ENCODE assay signal across 11 cellular contexts in the genomic region with DNA sequence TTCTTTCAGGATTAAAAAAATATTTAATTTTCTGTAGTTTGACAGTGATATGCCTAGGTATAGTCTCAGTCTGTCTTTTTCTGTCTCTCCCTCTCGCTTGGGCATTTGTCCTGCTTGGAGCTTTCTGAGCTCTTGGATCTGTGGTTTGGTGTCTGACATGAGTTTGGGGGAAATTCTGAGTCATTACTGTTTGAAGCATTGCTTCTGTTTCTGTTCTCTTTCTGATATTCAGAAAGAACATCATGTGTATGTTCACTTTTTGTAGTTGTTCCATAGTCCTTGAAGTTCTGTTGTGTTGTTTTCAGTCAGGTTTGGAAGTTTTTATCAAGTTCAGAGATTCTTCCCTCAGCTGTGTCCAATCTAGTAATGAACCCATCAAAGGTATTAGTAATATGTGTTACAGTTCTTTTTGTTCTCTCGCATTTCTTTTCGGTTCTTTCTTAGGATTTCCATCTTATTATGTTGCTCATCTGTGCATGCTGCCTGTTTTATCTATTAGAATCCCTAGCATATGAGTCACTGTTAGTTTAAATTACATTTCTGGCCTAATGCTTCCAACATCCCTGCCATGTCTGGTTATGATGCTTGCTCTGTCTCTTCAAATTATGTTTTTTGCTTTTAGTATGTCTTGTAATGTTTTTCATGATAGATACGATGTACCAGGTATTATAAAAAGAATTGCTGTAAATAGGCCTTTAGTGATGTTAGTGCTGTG. TPM values are rescaled to one million over a fixed set of nuclear protein-coding genes. Genes with fewer than 3 reads are reported as not detected.
DNase-seq lines count a peak whose midpoint lies in the region; ATAC-seq and TF ChIP-seq lines count a peak whose summit lies in the region.
"Had no signal": no experiment of that assay in that cellular context is flagged by ENCODE, and none has a peak within 500 bp of the region (broad histone marks: within the 10 kb centered on the region; RNA-seq: fewer than 3 reads in every experiment).

No MANE protein-coding gene starts in this region.

- POLR2A ChIA-PET in SK-N-SH (lab: Yijun Ruan, JAX) = no interaction called here

- CTCF ChIA-PET in SK-N-SH (lab: Yijun Ruan, JAX) = no interaction called here

- TF ChIP-seq EP300 in SK-N-SH (IDR thresholded peaks at IDR 0.05; ENCODE audit: borderline replicate concordance in 1 of 2, low read depth in 1 of 2, low read length in 1 of 2) (no peak), stomach (IDR thresholded peaks at IDR 0.05) (no peak)

- peaks cover 24% of the 10 kb centered on the region; the same call in 1 of the 2 replicates for H3K9me3 ChIP-seq in SK-N-SH
- H3K9me3 ChIP-seq in lower lobe of right lung = peaks cover 7% of the 10 kb centered on the region
- peaks cover 3 to 16% (median 8%) of the 10 kb centered on the region in 4 donors for H3K9me3 ChIP-seq in stomach

- no peak overlapping the region for H2AFZ ChIP-seq in SK-N-SH (ENCODE audit: low read depth)

- H3F3A ChIP-seq in SK-N-SH (replicated peaks; ENCODE audit: insufficient read depth) = peaks cover 13% of the 10 kb centered on the region

- no peaks in the 10 kb centered on the region for H3K9me2 ChIP-seq in SK-N-SH

- WGBS in SK-N-SH (ENCODE audit: low lambda C conversion rate) = 66% methylated on average over 4 of the region's 4 CpGs
- 86 to 100% (median 94%) methylated on average over 4 of the region's 4 CpGs for WGBS in stomach, 5 donors

- intact Hi-C loops in lower lobe of right lung (cut with DNase I) (no loop called here), stomach (cut with DNase I; ENCODE audit: low total_unique reads) (no loop called here)

- TF ChIP-seq CTCF in SK-N-SH (IDR thresholded peaks at IDR 0.05) (no peak), lower lobe of right lung (IDR thresholded peaks at IDR 0.05) (no peak), stomach (IDR thresholded peaks at IDR 0.05) (no peak)

- no peak overlapping the region for H3K4me2 ChIP-seq in SK-N-SH

- H3K36me3 ChIP-seq in SK-N-SH (replicated peaks in 1 of 2; ENCODE audit: control insufficient read depth in 1 of 2, insufficient read depth in 2 of 2, low read length in 1 of 2) = peaks cover 15 to 79% of the 10 kb centered on the region in 2 experiments
- H3K36me3 ChIP-seq in lower lobe of right lung = peaks cover 26% of the 10 kb centered on the region
- H3K36me3 ChIP-seq in stomach = peaks cover 0 to 74% (median 53%) of the 10 kb centered on the region in 4 donors

- TF ChIP-seq POLR2A in stomach (IDR thresholded peaks at IDR 0.05) = no peak

- DNase-seq in NOMO-1 treated with DMSO at 0.1 percent for 48 hours (lab: John Stamatoyannopoulos, UW; ENCODE audit: unreplicated experiment) = peak; percentile 30
- no peak for DNase-seq in NOMO-1 treated with dmso at 0.1 percent for 144 hours (lab: John Stamatoyannopoulos, UW; ENCODE audit: unreplicated experiment)
- no peak for DNase-seq in SK-N-SH
- peak; percentile 27 for DNase-seq in lung microvascular endothelial cell (ENCODE audit: low read depth in 2 of 2)
- no peak for DNase-seq in NCI-H748 (lab: John Stamatoyannopoulos, UW; ENCODE audit: unreplicated experiment)
- no peak for DNase-seq in lower lobe of right lung
- DNase-seq in stomach = no peak
- DNase-seq: activated naive CD4-positive, alpha-beta T cell treated with Interleukin-2 at 50 U/mL for 16 hours; NCI-H1417 treated with DMSO at 0.1 percent for 48 hours had no signal

- no peak for TF ChIP-seq RAD21 in SK-N-SH (IDR thresholded peaks at IDR 0.05; ENCODE audit: low read length)

- ATAC-seq in HG02759 (IDR thresholded peaks at IDR 0.05; ENCODE audit: unreplicated experiment) (peak; percentile 55), lower lobe of right lung (no peak)

- no peaks in the 10 kb centered on the region for H4K20me1 ChIP-seq in SK-N-SH (ENCODE audit: insufficient read depth)

- H3K27me3 ChIP-seq in SK-N-SH (ENCODE audit: insufficient read depth) (no peaks in the 10 kb centered on the region), lower lobe of right lung (ENCODE audit: low read depth) (no peaks in the 10 kb centered on the region), stomach (no peaks in the 10 kb centered on the region)

- H3K4me1 ChIP-seq in SK-N-SH (ENCODE audit: control insufficient read depth in 1 of 2, insufficient read depth in 2 of 2, low read depth in 1 of 2, low read length in 1 of 2) = peaks cover 0 to under 1% of the 10 kb centered on the region in 2 experiments; a peak in 1 of 4 replicates
- no peaks in the 10 kb centered on the region for H3K4me1 ChIP-seq in lower lobe of right lung
- H3K4me1 ChIP-seq in stomach = no peaks in the 10 kb centered on the region

- no peak overlapping the region for H3K4me3 ChIP-seq in SK-N-SH (ENCODE audit: low read depth in 2 of 2, low read length in 1 of 2)
- no peak overlapping the region for H3K4me3 ChIP-seq in lower lobe of right lung
- no peak overlapping the region for H3K4me3 ChIP-seq in stomach

- H3K79me2 ChIP-seq in SK-N-SH (ENCODE audit: insufficient read depth) = peaks cover 21% of the 10 kb centered on the region

- H3K9ac ChIP-seq in SK-N-SH = no peak overlapping the region

- H3K27ac ChIP-seq in SK-N-SH (ENCODE audit: low read depth in 2 of 2, low read length in 1 of 2) = peak overlapping the region in 1 of 2 experiments; percentile 43; a peak in 2 of 4 replicates
- H3K27ac ChIP-seq in lower lobe of right lung = no peak overlapping the region
- no peak overlapping the region for H3K27ac ChIP-seq in stomach
- H3K27ac ChIP-seq: 22Rv1 had no signal

TF ChIP-seq in SK-N-SH, 30 proteins besides CTCF, POLR2A, EP300 and RAD21 (continues in another document):
- TF ChIP-seq TCF12 (IDR thresholded peaks at IDR 0.05) = no peak
- no peak for TF ChIP-seq RXRA (IDR thresholded peaks at IDR 0.05; ENCODE audit: borderline replicate concordance, low read depth)
- TF ChIP-seq, protein P1, sequence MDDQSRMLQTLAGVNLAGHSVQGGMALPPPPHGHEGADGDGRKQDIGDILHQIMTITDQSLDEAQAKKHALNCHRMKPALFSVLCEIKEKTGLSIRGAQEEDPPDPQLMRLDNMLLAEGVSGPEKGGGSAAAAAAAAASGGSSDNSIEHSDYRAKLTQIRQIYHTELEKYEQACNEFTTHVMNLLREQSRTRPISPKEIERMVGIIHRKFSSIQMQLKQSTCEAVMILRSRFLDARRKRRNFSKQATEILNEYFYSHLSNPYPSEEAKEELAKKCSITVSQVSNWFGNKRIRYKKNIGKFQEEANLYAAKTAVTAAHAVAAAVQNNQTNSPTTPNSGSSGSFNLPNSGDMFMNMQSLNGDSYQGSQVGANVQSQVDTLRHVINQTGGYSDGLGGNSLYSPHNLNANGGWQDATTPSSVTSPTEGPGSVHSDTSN (IDR thresholded peaks at IDR 0.05) = peak; percentile 53; the same call in 1 of the 2 replicates
- TF ChIP-seq RFX5 (IDR thresholded peaks at IDR 0.05; ENCODE audit: low read length) = no peak
- TF ChIP-seq EZH2phosphoT487 (IDR thresholded peaks at IDR 0.05; ENCODE audit: borderline replicate concordance, low read depth) = no peak
- TF ChIP-seq NRF1 (IDR thresholded peaks at IDR 0.05; ENCODE audit: low read depth, low read length) = no peak
- TF ChIP-seq IRF3 (IDR thresholded peaks at IDR 0.05; ENCODE audit: low read depth, low read length) = no peak
- TF ChIP-seq MXI1 (IDR thresholded peaks at IDR 0.05; ENCODE audit: low read depth, low read length) = no peak
- TF ChIP-seq MAX (IDR thresholded peaks at IDR 0.05; ENCODE audit: low read depth) = no peak
- TF ChIP-seq, protein P2, sequence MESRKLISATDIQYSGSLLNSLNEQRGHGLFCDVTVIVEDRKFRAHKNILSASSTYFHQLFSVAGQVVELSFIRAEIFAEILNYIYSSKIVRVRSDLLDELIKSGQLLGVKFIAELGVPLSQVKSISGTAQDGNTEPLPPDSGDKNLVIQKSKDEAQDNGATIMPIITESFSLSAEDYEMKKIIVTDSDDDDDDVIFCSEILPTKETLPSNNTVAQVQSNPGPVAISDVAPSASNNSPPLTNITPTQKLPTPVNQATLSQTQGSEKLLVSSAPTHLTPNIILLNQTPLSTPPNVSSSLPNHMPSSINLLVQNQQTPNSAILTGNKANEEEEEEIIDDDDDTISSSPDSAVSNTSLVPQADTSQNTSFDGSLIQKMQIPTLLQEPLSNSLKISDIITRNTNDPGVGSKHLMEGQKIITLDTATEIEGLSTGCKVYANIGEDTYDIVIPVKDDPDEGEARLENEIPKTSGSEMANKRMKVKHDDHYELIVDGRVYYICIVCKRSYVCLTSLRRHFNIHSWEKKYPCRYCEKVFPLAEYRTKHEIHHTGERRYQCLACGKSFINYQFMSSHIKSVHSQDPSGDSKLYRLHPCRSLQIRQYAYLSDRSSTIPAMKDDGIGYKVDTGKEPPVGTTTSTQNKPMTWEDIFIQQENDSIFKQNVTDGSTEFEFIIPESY (IDR thresholded peaks at IDR 0.05; ENCODE audit: borderline replicate concordance, low read depth) = no peak
- no peak for TF ChIP-seq SMC3 (IDR thresholded peaks at IDR 0.05; ENCODE audit: low read depth, low read length)
- no peak for TF ChIP-seq GATA2 (CRISPR knock-in tag; IDR thresholded peaks at IDR 0.05)
- no peak for TF ChIP-seq ELF1 (IDR thresholded peaks at IDR 0.05)
- no peak for TF ChIP-seq GABPA (IDR thresholded peaks at IDR 0.05; ENCODE audit: low read depth)
- peak; percentile 25; the same call in 1 of the 2 replicates for TF ChIP-seq FOSL2 (IDR thresholded peaks at IDR 0.05; ENCODE audit: borderline replicate concordance, low read depth)

RNA-seq across cellular contexts. Expression of gene DDX10, which starts 48.4 kb away (rescaled TPM):
- 35.8 and 42.7 TPM in 2 replicates for polyA plus RNA-seq in SK-N-SH (2012; rRNA removed)
- polyA plus RNA-seq in SK-N-SH (2012; cell fraction: cytosol; rRNA removed) = 40.8 and 52.9 TPM in 2 replicates
- 32.8 and 39.3 TPM in 2 replicates for polyA plus RNA-seq in SK-N-SH (2012; cell fraction: nucleus; rRNA removed)
- 32.1 and 34.9 TPM in 2 replicates for total RNA-seq in lung microvascular endothelial cell
- 21.1 TPM for total RNA-seq in lower lobe of right lung
- 10 to 100 TPM; 11.6 to 22.6 (median 16.5) TPM for total RNA-seq in stomach
- 10 to 100 TPM; 13.4 to 20.8 (median 18.8) TPM for polyA plus RNA-seq in stomach

Comparison
In these comparisons a context has a peak if more than half of its experiments do, and no peak if none do; other contexts are left out.
1. DNase-seq: peak in NOMO-1 treated with DMSO at 0.1 percent for 48 hours (single experiment) and lung microvascular endothelial cell (2 of 2); none in NOMO-1 treated with dmso at 0.1 percent for 144 hours (single experiment), SK-N-SH (single experiment), NCI-H748 (single experiment), lower lobe of right lung (single experiment) and stomach (single experiment).